In the genomic region with DNA sequence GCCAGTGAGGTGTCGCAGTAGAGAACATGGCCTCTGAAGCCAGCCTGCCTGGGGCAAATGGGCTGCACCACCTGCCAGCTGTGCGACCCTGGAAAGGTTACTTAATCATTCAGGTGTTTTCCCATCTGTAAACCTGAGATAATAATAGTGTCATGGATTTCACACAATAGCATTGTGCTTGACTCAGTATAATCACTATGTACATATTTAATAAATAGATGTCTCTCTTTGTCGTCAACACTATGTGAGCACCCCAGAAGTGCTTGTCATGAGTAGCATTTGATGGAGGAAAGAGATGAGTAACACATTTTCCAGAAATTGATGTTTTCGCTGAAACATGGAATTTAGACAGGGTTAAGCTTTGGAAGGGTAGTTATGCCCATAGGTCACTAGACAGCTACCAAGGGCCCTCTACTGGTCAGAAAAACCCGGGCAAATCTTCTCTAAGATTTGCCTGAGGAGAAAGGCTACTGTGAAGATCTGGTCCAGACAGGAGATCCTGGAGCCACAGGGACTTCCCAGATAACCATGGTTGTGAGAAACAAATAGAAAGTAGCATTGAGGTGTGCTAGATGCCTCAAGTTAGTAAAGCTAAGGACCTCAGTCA, we compare ENCODE assay signal across 8 cellular contexts. TPM values are rescaled to one million over a fixed set of nuclear protein-coding genes. Genes with fewer than 3 reads are reported as not detected.
DNase-seq lines count a peak whose midpoint lies in the region; ATAC-seq, FAIRE-seq and TF ChIP-seq lines count a peak whose summit lies in the region.

No MANE protein-coding gene starts in this region.

- no peaks in the 10 kb centered on the region for H3K27me3 Mint-ChIP-seq in activated CD8-positive, alpha-beta T cell treated with anti-CD3 and anti-CD28 coated beads for 36 hours
- H3K27me3 Mint-ChIP-seq in activated CD8-positive, alpha-beta T cell treated with anti-CD3 and anti-CD28 coated beads, Interleukin-2, amount 10 ng/mL, durations not matched to agents 7 days and 5 days (ENCODE audit: low read depth) = no peaks in the 10 kb centered on the region
- H3K27me3 Mint-ChIP-seq in MCF 10A (ENCODE audit: insufficient read depth, unreplicated experiment) (no peaks in the 10 kb centered on the region), glutamatergic neuron (ENCODE audit: unreplicated experiment) (peaks cover 2% of the 10 kb centered on the region)

- peaks cover 41% of the 10 kb centered on the region for H3K4me1 Mint-ChIP-seq in activated CD8-positive, alpha-beta T cell treated with anti-CD3 and anti-CD28 coated beads for 36 hours (ENCODE audit: low read depth)
- peaks cover 49% of the 10 kb centered on the region for H3K4me1 Mint-ChIP-seq in activated CD8-positive, alpha-beta T cell treated with anti-CD3 and anti-CD28 coated beads, Interleukin-2, amount 10 ng/mL, durations not matched to agents 7 days and 5 days (ENCODE audit: low read depth)
- H3K4me1 Mint-ChIP-seq in MCF 10A (ENCODE audit: insufficient read depth, unreplicated experiment) (no peaks in the 10 kb centered on the region), glutamatergic neuron (ENCODE audit: low read depth, unreplicated experiment) (no peaks in the 10 kb centered on the region)

- DNase-seq in activated CD8-positive, alpha-beta T cell treated with anti-CD3 and anti-CD28 coated beads for 36 hours = no peak
- DNase-seq in activated CD8-positive, alpha-beta T cell treated with anti-CD3 and anti-CD28 coated beads, Interleukin-2, amount 10 ng/mL, durations not matched to agents 7 days and 5 days = no peak
- DNase-seq in NAMALWA (ENCODE audit: low spot score) (peak; percentile 44), MCF 10A (ENCODE audit: unreplicated experiment) (peak; percentile 75), HepG2 (ENCODE audit: low spot score) (no peak), ureter (ENCODE audit: low spot score) (no peak), glutamatergic neuron (no peak)
- no peak for DNase-seq in stimulated activated CD4-positive, alpha-beta T cell treated with anti-CD3 and anti-CD28 coated beads, Interleukin-1b, Interleukin-23, amount 100 ng/mL, for 48 hours

- no peaks in the 10 kb centered on the region for H3K27me3 ChIP-seq in HepG2 (ENCODE audit: control insufficient read depth in 1 of 2, insufficient read depth in 2 of 2, low read length in 2 of 2)

- ATAC-seq in activated CD8-positive, alpha-beta T cell treated with anti-CD3 and anti-CD28 coated beads for 36 hours = no peak
- no peak for ATAC-seq in activated CD8-positive, alpha-beta T cell treated with anti-CD3 and anti-CD28 coated beads, Interleukin-2, amount 10 ng/mL, durations not matched to agents 7 days and 5 days
- peak; percentile 89 for ATAC-seq in HepG2

- TF ChIP-seq CTCF in activated CD8-positive, alpha-beta T cell treated with anti-CD3 and anti-CD28 coated beads for 36 hours (IDR thresholded peaks at IDR 0.05) = peak; percentile 17
- peak; percentile 69 for TF ChIP-seq CTCF in MCF 10A (IDR thresholded peaks at IDR 0.05; ENCODE audit: unreplicated experiment)
- peak; percentile 60 for TF ChIP-seq CTCF in HepG2 (CRISPR knock-in tag; IDR thresholded peaks at IDR 0.05)
- TF ChIP-seq CTCF in glutamatergic neuron (IDR thresholded peaks at IDR 0.05; ENCODE audit: partially characterized antibody, unreplicated experiment) = no peak

- H2AFZ ChIP-seq in HepG2 (ENCODE audit: low read length) = no peak overlapping the region

- intact Hi-C loops in activated CD8-positive, alpha-beta T cell treated with anti-CD3 and anti-CD28 coated beads for 36 hours (cut with micrococcal nuclease) = no loop called here
- intact Hi-C loops in MCF 10A (cut with micrococcal nuclease) = loop anchor here (1.0 to 2.0 kb wide), 4 partner anchors 102 to 194 kb away; no protein-coding TSS in a partner anchor
- intact Hi-C loops in HepG2 (cut with micrococcal nuclease; ENCODE audit: unreplicated experiment) = loop anchor here (1.0 to 5.0 kb wide), 2 partner anchors 102 to 185 kb away; no protein-coding TSS in a partner anchor

- peak; percentile 74 for FAIRE-seq in HepG2 (lab: Jason Lieb, UNC)

- 40% methylated on average over 5 of the region's 5 CpGs for WGBS in HepG2 (ENCODE audit: low lambda C conversion rate)

- no peak overlapping the region for H3K27ac ChIP-seq in HepG2 (ENCODE audit: extremely low read length, insufficient read depth, low read length)

- H3K9ac ChIP-seq in HepG2 (ENCODE audit: insufficient read depth, low read depth, low read length) = no peak overlapping the region

- H3K4me3 Mint-ChIP-seq in activated CD8-positive, alpha-beta T cell treated with anti-CD3 and anti-CD28 coated beads for 36 hours = no peak overlapping the region
- no peak overlapping the region for H3K4me3 Mint-ChIP-seq in activated CD8-positive, alpha-beta T cell treated with anti-CD3 and anti-CD28 coated beads, Interleukin-2, amount 10 ng/mL, durations not matched to agents 7 days and 5 days
- H3K4me3 Mint-ChIP-seq in MCF 10A (ENCODE audit: unreplicated experiment) = no peak overlapping the region
- H3K4me3 Mint-ChIP-seq in glutamatergic neuron (ENCODE audit: unreplicated experiment) = no peak overlapping the region

- no peak overlapping the region for H3K27ac Mint-ChIP-seq in activated CD8-positive, alpha-beta T cell treated with anti-CD3 and anti-CD28 coated beads for 36 hours
- H3K27ac Mint-ChIP-seq in activated CD8-positive, alpha-beta T cell treated with anti-CD3 and anti-CD28 coated beads, Interleukin-2, amount 10 ng/mL, durations not matched to agents 7 days and 5 days = no peak overlapping the region
- no peak overlapping the region for H3K27ac Mint-ChIP-seq in MCF 10A (ENCODE audit: low read depth, unreplicated experiment)
- no peak overlapping the region for H3K27ac Mint-ChIP-seq in glutamatergic neuron (ENCODE audit: unreplicated experiment)

- H3K9me3 Mint-ChIP-seq in activated CD8-positive, alpha-beta T cell treated with anti-CD3 and anti-CD28 coated beads for 36 hours = no peaks in the 10 kb centered on the region
- H3K9me3 Mint-ChIP-seq in activated CD8-positive, alpha-beta T cell treated with anti-CD3 and anti-CD28 coated beads, Interleukin-2, amount 10 ng/mL, durations not matched to agents 7 days and 5 days (ENCODE audit: insufficient read depth) = peaks cover 8% of the 10 kb centered on the region
- H3K9me3 Mint-ChIP-seq in MCF 10A (ENCODE audit: unreplicated experiment) = no peaks in the 10 kb centered on the region
- H3K9me3 Mint-ChIP-seq in glutamatergic neuron (ENCODE audit: unreplicated experiment) = peaks cover 2% of the 10 kb centered on the region

- H3K9me3 ChIP-seq in HepG2 (ENCODE audit: low read length) = no peaks in the 10 kb centered on the region

- H3K4me2 ChIP-seq in HepG2 (ENCODE audit: low read depth, low read length) = peak overlapping the region; percentile 41

- peaks cover 23% of the 10 kb centered on the region for H3K4me1 ChIP-seq in HepG2 (ENCODE audit: insufficient read depth, low read length)

- no peak for TF ChIP-seq POLR2A in HepG2 (IDR thresholded peaks at IDR 0.05; ENCODE audit: insufficient read depth in 1 of 2, low read depth in 2 of 2, low read length in 2 of 2)

- H3K36me3 Mint-ChIP-seq in activated CD8-positive, alpha-beta T cell treated with anti-CD3 and anti-CD28 coated beads for 36 hours (ENCODE audit: low read depth) = no peaks in the 10 kb centered on the region
- peaks cover 1% of the 10 kb centered on the region for H3K36me3 Mint-ChIP-seq in activated CD8-positive, alpha-beta T cell treated with anti-CD3 and anti-CD28 coated beads, Interleukin-2, amount 10 ng/mL, durations not matched to agents 7 days and 5 days (ENCODE audit: low read depth)
- H3K36me3 Mint-ChIP-seq in MCF 10A (ENCODE audit: insufficient read depth, unreplicated experiment) (no peaks in the 10 kb centered on the region), glutamatergic neuron (ENCODE audit: unreplicated experiment) (no peaks in the 10 kb centered on the region)

- CTCF ChIA-PET in activated CD8-positive, alpha-beta T cell treated with anti-CD3 and anti-CD28 coated beads for 36 hours (lab: Charles Lee) = interaction anchor here (0.9 to 3.2 kb wide), 4 partner anchors 10 to 103 kb away, joined by 3 to 19 read pairs (median 10); a partner anchor contains a TSS
- CTCF ChIA-PET in activated CD8-positive, alpha-beta T cell treated with anti-CD3 and anti-CD28 coated beads, Interleukin-2, amount 10 ng/mL, durations not matched to agents 7 days and 5 days (lab: Charles Lee) = interaction anchor here (0.7 to 4.0 kb wide), 4 partner anchors 11 to 147 kb away, joined by 3 to 38 read pairs (median 3); a partner anchor contains a TSS
- CTCF ChIA-PET in MCF 10A (lab: Yijun Ruan, JAX) (interaction anchor here (0.6 to 17.3 kb wide), 57 partner anchors 13 to 933 kb away, joined by 3 to 478 read pairs (median 4); a partner anchor contains a TSS), HepG2 (lab: Yijun Ruan, JAX; ENCODE audit: low intra/inter-chr PET ratio, low total read pairs) (interaction anchor here (1.9 to 2.1 kb wide), 2 partner anchors 103 to 147 kb away, joined by 5 to 21 read pairs; no protein-coding TSS in a partner anchor)

- in situ Hi-C loops in HepG2 (cut with HindIII; ENCODE audit: extremely low pct_ligation_motif_present, low pct_unique_long_range_greater_than_20kb) = loop anchor here (5.0 kb wide), 1 partner anchor 100 kb away; no protein-coding TSS in a partner anchor

- peak; percentile 33; the same call in 1 of the 2 replicates for TF ChIP-seq RAD21 in HepG2 (CRISPR knock-in tag; IDR thresholded peaks at IDR 0.05)

- H3K79me2 ChIP-seq in HepG2 (ENCODE audit: insufficient read depth, low read length) = no peaks in the 10 kb centered on the region

- no peaks in the 10 kb centered on the region for H4K20me1 ChIP-seq in HepG2 (ENCODE audit: insufficient read depth, low read length)

- BruUV-seq in MCF 10A (replicated peaks; lab: Mats Ljungman, UMichigan) (no TSS peak), HepG2 (replicated peaks; lab: Mats Ljungman, UMichigan) (no TSS peak)

- POLR2A ChIA-PET in activated CD8-positive, alpha-beta T cell treated with anti-CD3 and anti-CD28 coated beads for 36 hours (lab: Charles Lee) = interaction anchor here (1.1 to 1.8 kb wide), 2 partner anchors 9 to 11 kb away, joined by 3 to 6 read pairs; a partner anchor contains a TSS
- POLR2A ChIA-PET in activated CD8-positive, alpha-beta T cell treated with anti-CD3 and anti-CD28 coated beads, Interleukin-2, amount 10 ng/mL, durations not matched to agents 7 days and 5 days (lab: Charles Lee) = no interaction called here
- POLR2A ChIA-PET in MCF 10A (lab: Yijun Ruan, JAX) (interaction anchor here (0.6 to 2.7 kb wide), 12 partner anchors 10 to 195 kb away, joined by 3 to 23 read pairs (median 4); a partner anchor contains a TSS), HepG2 (lab: Yijun Ruan, JAX) (interaction anchor here (0.6 to 1.6 kb wide), 2 partner anchors 9 to 188 kb away, joined by 5 to 8 read pairs; a partner anchor contains a TSS)

- H3K36me3 ChIP-seq in HepG2 (replicated peaks in 1 of 2; ENCODE audit: control insufficient read depth in 1 of 2, insufficient read depth in 2 of 2, low read length in 2 of 2) = no peaks in the 10 kb centered on the region

- TF ChIP-seq EP300 in HepG2 (IDR thresholded peaks at IDR 0.05; ENCODE audit: low read depth in 2 of 2, low read length in 2 of 2) (no peak), HepG2 (CRISPR knock-in tag; IDR thresholded peaks at IDR 0.05; ENCODE audit: borderline replicate concordance) (no peak)

- no peak overlapping the region for H3K4me3 ChIP-seq in HepG2 (replicated peaks in 1 of 3; ENCODE audit: insufficient read depth in 1 of 3, low read depth in 2 of 3, low read length in 3 of 3)

RNA-seq across cellular contexts. Expression of a gene that starts 9.5 kb away (rescaled TPM):
- total RNA-seq in activated CD8-positive, alpha-beta T cell treated with anti-CD3 and anti-CD28 coated beads for 36 hours = 10 to 100 TPM; 15.8 to 16.1 TPM
- total RNA-seq in activated CD8-positive, alpha-beta T cell treated with anti-CD3 and anti-CD28 coated beads, Interleukin-2, amount 10 ng/mL, durations not matched to agents 7 days and 5 days = 10 to 100 TPM; 11.6 to 12.3 TPM
- total RNA-seq in MCF 10A (2022) (74.3 and 85.8 TPM in 2 replicates), HepG2 (2016; rRNA removed; fragmentation: Illumina TruSeq; extraction: Trizol) (30.8 and 48.1 TPM in 2 replicates), ureter (89.0 TPM), glutamatergic neuron (ENCODE audit: unreplicated experiment) (12.4 TPM)
- total RNA-seq in HepG2 (2016; cell fraction: cytosol; rRNA removed; fragmentation: Illumina TruSeq; extraction: Trizol; ENCODE audit: low read depth) = 4.0 and 5.0 TPM in 2 replicates
- 27.9 and 48.3 TPM in 2 replicates for total RNA-seq in HepG2 (2016; cell fraction: insoluble cytoplasmic fraction; rRNA removed; fragmentation: Illumina TruSeq; extraction: Trizol)
- 15.6 and 16.3 TPM in 2 replicates for total RNA-seq in HepG2 (2016; cell fraction: membrane; rRNA removed; fragmentation: Illumina TruSeq; extraction: Trizol)
- total RNA-seq in HepG2 (2016; cell fraction: nucleus; rRNA removed; fragmentation: Illumina TruSeq; extraction: Trizol) = 50.3 and 53.0 TPM in 2 replicates
- polyA plus RNA-seq in HepG2 (2011; rRNA removed) = 59.0 and 62.9 TPM in 2 replicates
- polyA plus RNA-seq in HepG2 (2011; cell fraction: cytosol; rRNA removed) = 44.6 and 63.1 TPM in 2 replicates
- 78.5 and 95.6 TPM in 2 replicates for polyA plus RNA-seq in HepG2 (2011; cell fraction: nucleus; rRNA removed)
- polyA plus RNA-seq in HepG2 (2012) = 49.8 and 59.5 TPM in 2 replicates
- 0.49 and 0.73 TPM in 2 replicates for polyA plus RNA-seq in HepG2 (2016; cell fraction: cytosol; fragmentation: Illumina TruSeq; extraction: Trizol; ENCODE audit: low read depth)
- polyA plus RNA-seq in HepG2 (2016; cell fraction: insoluble cytoplasmic fraction; fragmentation: Illumina TruSeq; extraction: Trizol; ENCODE audit: low read depth) = 27.4 and 31.9 TPM in 2 replicates
- 4.4 and 4.9 TPM in 2 replicates for polyA plus RNA-seq in HepG2 (2016; cell fraction: membrane; fragmentation: Illumina TruSeq; extraction: Trizol; ENCODE audit: low read depth)
- 32.1 and 37.5 TPM in 2 replicates for polyA plus RNA-seq in HepG2 (2016; cell fraction: nucleus; fragmentation: Illumina TruSeq; extraction: Trizol; ENCODE audit: insufficient read depth, low read depth)
- polyA minus RNA-seq in HepG2 (2011; rRNA and poly(A)+ RNA removed; ENCODE audit: low replicate concordance) = 48.4 and 211 TPM in 2 replicates
- polyA minus RNA-seq in HepG2 (2011; cell fraction: cytosol; rRNA and poly(A)+ RNA removed) = 125 and 134 TPM in 2 replicates
- 274 and 278 TPM in 2 replicates for polyA minus RNA-seq in HepG2 (2011; cell fraction: nucleus; rRNA and poly(A)+ RNA removed)

Comparison
In these comparisons a context has a peak if more than half of its experiments do, and no peak if none do; other contexts are left out.
1. DNase-seq: peak in NAMALWA (single experiment) and MCF 10A (single experiment); none in activated CD8-positive, alpha-beta T cell treated with anti-CD3 and anti-CD28 coated beads for 36 hours (single experiment), activated CD8-positive, alpha-beta T cell treated with anti-CD3 and anti-CD28 coated beads, Interleukin-2, amount 10 ng/mL, durations not matched to agents 7 days and 5 days (single experiment), HepG2 (single experiment), stimulated activated CD4-positive, alpha-beta T cell treated with anti-CD3 and anti-CD28 coated beads, Interleukin-1b, Interleukin-23, amount 100 ng/mL, for 48 hours (single experiment), ureter (single experiment) and glutamatergic neuron (single experiment).